In genomic region chr3:23845361-23845760, GRCh38 we compare ENCODE assay signal across 27 cellular contexts.
"Had no signal": no experiment of that assay in that cellular context is flagged by ENCODE, and none has a peak within 500 bp of the region (broad histone marks: within the 10 kb centered on the region; RNA-seq: fewer than 3 reads in every experiment).

No MANE protein-coding gene starts in this region.

- DNase-seq: activated CD4-positive, alpha-beta T cell treated with anti-CD3 and anti-CD28 coated beads for 4 hours; activated CD4-positive, alpha-beta T cell treated with anti-CD3 and anti-CD28 coated beads, Interleukin-2, amount 50 U/mL, for 4 hours; activated effector memory CD4-positive, alpha-beta T cell treated with anti-CD3 and anti-CD28 coated beads, Interleukin-2, amount 50 U/mL, for 16 hours; activated naive CD4-positive, alpha-beta T cell treated with anti-CD3 and anti-CD28 coated beads, Interleukin-2, amount 10 ng/mL, durations not matched to agents 7 days and 5 days; activated naive CD8-positive, alpha-beta T cell treated with anti-CD3 and anti-CD28 coated beads, Interleukin-2, amount 10 ng/mL, durations not matched to agents 7 days and 5 days; activated T-cell treated with anti-CD3 and anti-CD28 coated beads for 4 hours; cortex of kidney; effector memory CD8-positive, alpha-beta T cell; erythroblast; left cardiac atrium; left ventricle myocardium superior; naive thymus-derived CD8-positive, alpha-beta T cell; nucleus accumbens; pancreas; psoas muscle; sigmoid colon; small intestine; stimulated activated CD4-positive, alpha-beta T cell treated with anti-CD3 and anti-CD28 coated beads, Interleukin-4, amount 100 ng/mL, for 4 hours; stimulated activated CD8-positive, alpha-beta memory T cell treated with anti-CD3 and anti-CD28 coated beads, Interleukin-4, amount 100 ng/mL, for 48 hours; stomach; tibial artery; upper lobe of right lung had no signal

- H3K4me1 ChIP-seq: ascending aorta, pancreas had no signal

- H3K27ac ChIP-seq: ascending aorta, gastroesophageal sphincter, hepatocyte, pancreas, psoas muscle, sigmoid colon, stomach, tibial artery, upper lobe of right lung, VCaP had no signal

- H3K4me3 ChIP-seq: ascending aorta, gastroesophageal sphincter, hepatocyte, pancreas, psoas muscle, sigmoid colon, stomach, tibial artery, upper lobe of right lung had no signal

- H3K9me3 ChIP-seq: ascending aorta, gastroesophageal sphincter, pancreas, psoas muscle, sigmoid colon, stomach, tibial artery, upper lobe of right lung had no signal

- ATAC-seq: effector memory CD8-positive, alpha-beta T cell; gastroesophageal sphincter; left cardiac atrium; left ventricle myocardium superior; naive thymus-derived CD8-positive, alpha-beta T cell; pancreas; stimulated activated memory B cell treated with anti-CD40 and anti-IgM and Interleukin-4, amounts not matched to agents 10 μg/mL and 1 μg/mL and 100 μg/mL, for 72 hours; upper lobe of right lung had no signal

- H2AFZ ChIP-seq: hepatocyte had no signal

- H3K4me2 ChIP-seq: hepatocyte had no signal

- H3K36me3 ChIP-seq: ascending aorta, gastroesophageal sphincter, pancreas, sigmoid colon, stomach, tibial artery, upper lobe of right lung had no signal

- H3K27me3 ChIP-seq: ascending aorta, gastroesophageal sphincter, hepatocyte, pancreas, sigmoid colon, stomach, tibial artery, upper lobe of right lung had no signal
